In genomic region chr10:13102002-13102794, GRCh38 we compare ENCODE assay signal across 9 cellular contexts. TPM values are rescaled to one million over a fixed set of nuclear protein-coding genes. Genes with fewer than 3 reads are reported as not detected.
DNase-seq lines count a peak whose midpoint lies in the region; ATAC-seq and TF ChIP-seq lines count a peak whose summit lies in the region.
"Had no signal": no experiment of that assay in that cellular context is flagged by ENCODE, and none has a peak within 500 bp of the region (broad histone marks: within the 10 kb centered on the region; RNA-seq: fewer than 3 reads in every experiment).

No MANE protein-coding gene starts in this region.

- DNase-seq in GM10266 (ENCODE audit: extremely low spot score) (peak; percentile 60), glomerular visceral epithelial cell (ENCODE audit: extremely low spot score) (peak; percentile 36), sigmoid colon (no peak), NK-92 (lab: John Stamatoyannopoulos, UW; ENCODE audit: unreplicated experiment) (no peak), aorta (no peak), left colon (no peak)
- no peak for DNase-seq in activated CD8-positive, alpha-beta T cell treated with anti-CD3 and anti-CD28 coated beads, Interleukin-2, amount 10 ng/mL, durations not matched to agents 7 days and 5 days
- DNase-seq: NCI-H526 had no signal

- H3K9me3 ChIP-seq in sigmoid colon (no peaks in the 10 kb centered on the region), aorta (ENCODE audit: control insufficient read depth, low read length) (no peaks in the 10 kb centered on the region)

- 73 to 75% methylated on average over 13 of the region's 13 CpGs for WGBS in sigmoid colon, 2 donors
- WGBS in aorta, 2 donors: 20% methylated on average over 13 of the region's 13 CpGs

- H3K36me3 ChIP-seq in sigmoid colon: no peaks in the 10 kb centered on the region
- H3K36me3 ChIP-seq in aorta (ENCODE audit: control insufficient read depth in 1 of 2, insufficient read depth in 2 of 2, low read length in 1 of 2): peaks cover 0 to 2% of the 10 kb centered on the region in 2 donors

- peaks cover 37% of the 10 kb centered on the region for H3K36me3 Mint-ChIP-seq in activated CD8-positive, alpha-beta T cell treated with anti-CD3 and anti-CD28 coated beads, Interleukin-2, amount 10 ng/mL, durations not matched to agents 7 days and 5 days (ENCODE audit: low read depth)

- TF ChIP-seq CTCF in GM10266 (IDR thresholded peaks at IDR 0.05; ENCODE audit: control insufficient read depth, insufficient read depth, low read depth, missing control alignments) (no peak), sigmoid colon (IDR thresholded peaks at IDR 0.05) (no peak)

- H3K4me1 Mint-ChIP-seq in activated CD8-positive, alpha-beta T cell treated with anti-CD3 and anti-CD28 coated beads, Interleukin-2, amount 10 ng/mL, durations not matched to agents 7 days and 5 days (ENCODE audit: low read depth): peaks cover 57% of the 10 kb centered on the region

- intact Hi-C loops in sigmoid colon (cut with DNase I): loop anchor here (5.0 kb wide), 1 partner anchor 1060 kb away; the partner anchor contains the start of gene UPF2
- intact Hi-C loops in aorta (cut with DNase I): no loop called here
- intact Hi-C loops in left colon (cut with DNase I, micrococcal nuclease): no loop called here

- TF ChIP-seq POLR2A in sigmoid colon (IDR thresholded peaks at IDR 0.05): no peak

- H3K9me3 Mint-ChIP-seq in activated CD8-positive, alpha-beta T cell treated with anti-CD3 and anti-CD28 coated beads, Interleukin-2, amount 10 ng/mL, durations not matched to agents 7 days and 5 days (ENCODE audit: insufficient read depth): no peaks in the 10 kb centered on the region

- H3K27ac ChIP-seq in sigmoid colon (peak overlapping the region; percentile 50 to 97 (median 94)), aorta (ENCODE audit: low read depth in 1 of 2, low read length in 2 of 2) (peak overlapping the region in 1 of 2 donors; percentile 78)

- POLR2A ChIA-PET in activated CD8-positive, alpha-beta T cell treated with anti-CD3 and anti-CD28 coated beads, Interleukin-2, amount 10 ng/mL, durations not matched to agents 7 days and 5 days (lab: Charles Lee): no interaction called here

- peak overlapping the region; percentile 42 for H3K27ac Mint-ChIP-seq in activated CD8-positive, alpha-beta T cell treated with anti-CD3 and anti-CD28 coated beads, Interleukin-2, amount 10 ng/mL, durations not matched to agents 7 days and 5 days

- ATAC-seq in activated CD8-positive, alpha-beta T cell treated with anti-CD3 and anti-CD28 coated beads, Interleukin-2, amount 10 ng/mL, durations not matched to agents 7 days and 5 days: no peak
- no peak for ATAC-seq in GM19463 (IDR thresholded peaks at IDR 0.05; ENCODE audit: unreplicated experiment)
- ATAC-seq in aorta (ENCODE audit: low FRiP score): no peak
- ATAC-seq in left colon: no peak

- H3K4me3 ChIP-seq in sigmoid colon (no peak overlapping the region), aorta (ENCODE audit: low read length in 2 of 2) (peak overlapping the region in 1 of 2 donors; percentile 32)

- peak overlapping the region; percentile 17 for H3K4me3 Mint-ChIP-seq in activated CD8-positive, alpha-beta T cell treated with anti-CD3 and anti-CD28 coated beads, Interleukin-2, amount 10 ng/mL, durations not matched to agents 7 days and 5 days

- CTCF ChIA-PET in activated CD8-positive, alpha-beta T cell treated with anti-CD3 and anti-CD28 coated beads, Interleukin-2, amount 10 ng/mL, durations not matched to agents 7 days and 5 days (lab: Charles Lee): no interaction called here

- H3K27me3 ChIP-seq in sigmoid colon: no peaks in the 10 kb centered on the region
- no peaks in the 10 kb centered on the region for H3K27me3 ChIP-seq in aorta (ENCODE audit: control insufficient read depth in 1 of 2, insufficient read depth in 2 of 2, low read length in 1 of 2)

- H3K4me1 ChIP-seq in sigmoid colon (peaks cover 0 to 32% (median 24%) of the 10 kb centered on the region in 4 donors), aorta (ENCODE audit: control insufficient read depth in 1 of 2, insufficient read depth in 2 of 2, low read length in 2 of 2) (peaks cover 0 to 3% of the 10 kb centered on the region in 2 donors)

- H3K27me3 Mint-ChIP-seq in activated CD8-positive, alpha-beta T cell treated with anti-CD3 and anti-CD28 coated beads, Interleukin-2, amount 10 ng/mL, durations not matched to agents 7 days and 5 days (ENCODE audit: low read depth): no peaks in the 10 kb centered on the region

- TF ChIP-seq EP300 in sigmoid colon (IDR thresholded peaks at IDR 0.05): no peak

RNA-seq across cellular contexts. Expression of gene OPTN, which starts 2.2 kb away (rescaled TPM):
- total RNA-seq in activated CD8-positive, alpha-beta T cell treated with anti-CD3 and anti-CD28 coated beads, Interleukin-2, amount 10 ng/mL, durations not matched to agents 7 days and 5 days: 10 to 100 TPM; 72.4 to 73.8 TPM
- total RNA-seq in sigmoid colon (10 to 100 TPM; 53.5 to 72.6 (median 59.7) TPM), aorta (100 to 1,000 TPM in 1 of 2 donors, 10 to 100 TPM in 1; 87.4 to 107 TPM), left colon (100 to 1,000 TPM in 1 of 2 donors, 10 to 100 TPM in 1; 93.2 to 122 TPM)
- polyA plus RNA-seq in sigmoid colon (100 to 1,000 TPM in 2 of 3 donors, 10 to 100 TPM in 1; 54.2 to 127 (median 117) TPM), aorta (100 to 1,000 TPM in 1 of 2 donors, 10 to 100 TPM in 1; 92.0 to 115 TPM)

RNA-seq across cellular contexts. Expression of gene MCM10, which starts 59.2 kb away (rescaled TPM):
- total RNA-seq in activated CD8-positive, alpha-beta T cell treated with anti-CD3 and anti-CD28 coated beads, Interleukin-2, amount 10 ng/mL, durations not matched to agents 7 days and 5 days: 10 to 100 TPM; 68.3 to 73.5 TPM
- total RNA-seq in sigmoid colon (under 1 TPM in 3 of 4 donors, not detected in 1; 0.14 to 0.83 (median 0.36) TPM), aorta (under 1 TPM; 0.78 to 0.81 TPM), left colon (1 to 10 TPM; 1.9 to 5.0 TPM)
- polyA plus RNA-seq in sigmoid colon (1 to 10 TPM in 1 of 3 donors, under 1 TPM in 1, not detected in 1; 0.92 to 3.2 TPM), aorta (under 1 TPM in 1 of 2 donors, not detected in 1; 0.13 TPM)

Comparison
In these comparisons a context has a peak if more than half of its experiments do, and no peak if none do; other contexts are left out.
1. DNase-seq: peak in GM10266 (single experiment) and glomerular visceral epithelial cell (single experiment); none in activated CD8-positive, alpha-beta T cell treated with anti-CD3 and anti-CD28 coated beads, Interleukin-2, amount 10 ng/mL, durations not matched to agents 7 days and 5 days (single experiment), sigmoid colon (single experiment), NK-92 (single experiment), aorta (0 of 2) and left colon (0 of 2).
2. RNA of gene MCM10, which starts 59.2 kb away (total RNA-seq): 68.3 to 73.5 TPM in activated CD8-positive, alpha-beta T cell treated with anti-CD3 and anti-CD28 coated beads, Interleukin-2, amount 10 ng/mL, durations not matched to agents 7 days and 5 days; 1.9 to 5.0 TPM in left colon, 0.78 to 0.81 TPM in aorta and 0.14 to 0.83 TPM in sigmoid colon; every median in the first group is over 10 times any median in the second.